Comparison of ENCODE assay signal across 8 cellular contexts in genomic region chr20:36384022-36384619, GRCh38.
A peak's percentile ranks its signal among the peaks of the same experiment; 100 is the strongest.
DNase-seq lines count a peak whose midpoint lies in the region; ATAC-seq lines count a peak whose summit lies in the region.

No MANE protein-coding gene starts in this region.

- no peaks in the 10 kb centered on the region for H3K36me3 Mint-ChIP-seq in activated CD4-positive, alpha-beta T cell treated with anti-CD3 and anti-CD28 coated beads, Interleukin-2, amount 10 ng/mL, durations not matched to agents 24 days and 14 days (ENCODE audit: low read depth)

- no peak for ATAC-seq in stimulated activated naive CD8-positive, alpha-beta T cell treated with anti-CD3 and anti-CD28 coated beads, Interleukin-15, amount 100 ng/mL, for 72 hours
- ATAC-seq in HG03095 (IDR thresholded peaks at IDR 0.05; ENCODE audit: unreplicated experiment) (no peak), GM18511 (IDR thresholded peaks at IDR 0.05; ENCODE audit: unreplicated experiment) (no peak)

- H3K4me3 Mint-ChIP-seq in activated CD4-positive, alpha-beta T cell treated with anti-CD3 and anti-CD28 coated beads, Interleukin-2, amount 10 ng/mL, durations not matched to agents 24 days and 14 days: no peak overlapping the region
- no peak overlapping the region for H3K4me3 Mint-ChIP-seq in stimulated activated naive CD8-positive, alpha-beta T cell treated with anti-CD3 and anti-CD28 coated beads, Interleukin-15, amount 100 ng/mL, for 72 hours

- no peaks in the 10 kb centered on the region for H3K9me3 Mint-ChIP-seq in activated CD4-positive, alpha-beta T cell treated with anti-CD3 and anti-CD28 coated beads, Interleukin-2, amount 10 ng/mL, durations not matched to agents 24 days and 14 days
- H3K9me3 Mint-ChIP-seq in stimulated activated naive CD8-positive, alpha-beta T cell treated with anti-CD3 and anti-CD28 coated beads, Interleukin-15, amount 100 ng/mL, for 72 hours: no peaks in the 10 kb centered on the region

- no peaks in the 10 kb centered on the region for H3K27me3 Mint-ChIP-seq in activated CD4-positive, alpha-beta T cell treated with anti-CD3 and anti-CD28 coated beads, Interleukin-2, amount 10 ng/mL, durations not matched to agents 24 days and 14 days
- peaks cover 23% of the 10 kb centered on the region for H3K27me3 Mint-ChIP-seq in stimulated activated naive CD8-positive, alpha-beta T cell treated with anti-CD3 and anti-CD28 coated beads, Interleukin-15, amount 100 ng/mL, for 72 hours

- no peak overlapping the region for H3K27ac Mint-ChIP-seq in activated CD4-positive, alpha-beta T cell treated with anti-CD3 and anti-CD28 coated beads, Interleukin-2, amount 10 ng/mL, durations not matched to agents 24 days and 14 days
- H3K27ac Mint-ChIP-seq in stimulated activated naive CD8-positive, alpha-beta T cell treated with anti-CD3 and anti-CD28 coated beads, Interleukin-15, amount 100 ng/mL, for 72 hours: no peak overlapping the region

- no peaks in the 10 kb centered on the region for H3K4me1 Mint-ChIP-seq in activated CD4-positive, alpha-beta T cell treated with anti-CD3 and anti-CD28 coated beads, Interleukin-2, amount 10 ng/mL, durations not matched to agents 24 days and 14 days
- no peaks in the 10 kb centered on the region for H3K4me1 Mint-ChIP-seq in stimulated activated naive CD8-positive, alpha-beta T cell treated with anti-CD3 and anti-CD28 coated beads, Interleukin-15, amount 100 ng/mL, for 72 hours

- intact Hi-C loops in activated CD4-positive, alpha-beta T cell treated with anti-CD3 and anti-CD28 coated beads, Interleukin-2, amount 10 ng/mL, durations not matched to agents 24 days and 14 days (cut with micrococcal nuclease): no loop called here

- peak; percentile 66 for DNase-seq in AG20443 (ENCODE audit: low spot score)
- peak; percentile 64 for DNase-seq in HuH-7.5 (ENCODE audit: low spot score)
- DNase-seq in activated CD4-positive, alpha-beta T cell treated with anti-CD3 and anti-CD28 coated beads, Interleukin-2, amount 10 ng/mL, durations not matched to agents 24 days and 14 days: peak; percentile 87
- peak; percentile 36 for DNase-seq in glomerular visceral epithelial cell (ENCODE audit: extremely low spot score)
- DNase-seq in stimulated activated naive CD8-positive, alpha-beta T cell treated with anti-CD3 and anti-CD28 coated beads, Interleukin-15, amount 100 ng/mL, for 72 hours: peak; percentile 23 to 33
- no peak for DNase-seq in cerebellar nuclear complex (lab: John Stamatoyannopoulos, UW)

Comparison
In these comparisons a context has a peak if more than half of its experiments do, and no peak if none do; other contexts are left out.
1. DNase-seq: peak in AG20443 (single experiment), HuH-7.5 (single experiment), activated CD4-positive, alpha-beta T cell treated with anti-CD3 and anti-CD28 coated beads, Interleukin-2, amount 10 ng/mL, durations not matched to agents 24 days and 14 days (single experiment), glomerular visceral epithelial cell (single experiment) and stimulated activated naive CD8-positive, alpha-beta T cell treated with anti-CD3 and anti-CD28 coated beads, Interleukin-15, amount 100 ng/mL, for 72 hours (2 of 2); none in cerebellar nuclear complex (0 of 2).